ENCODE assay signal across 19 cellular contexts in the genomic region with DNA sequence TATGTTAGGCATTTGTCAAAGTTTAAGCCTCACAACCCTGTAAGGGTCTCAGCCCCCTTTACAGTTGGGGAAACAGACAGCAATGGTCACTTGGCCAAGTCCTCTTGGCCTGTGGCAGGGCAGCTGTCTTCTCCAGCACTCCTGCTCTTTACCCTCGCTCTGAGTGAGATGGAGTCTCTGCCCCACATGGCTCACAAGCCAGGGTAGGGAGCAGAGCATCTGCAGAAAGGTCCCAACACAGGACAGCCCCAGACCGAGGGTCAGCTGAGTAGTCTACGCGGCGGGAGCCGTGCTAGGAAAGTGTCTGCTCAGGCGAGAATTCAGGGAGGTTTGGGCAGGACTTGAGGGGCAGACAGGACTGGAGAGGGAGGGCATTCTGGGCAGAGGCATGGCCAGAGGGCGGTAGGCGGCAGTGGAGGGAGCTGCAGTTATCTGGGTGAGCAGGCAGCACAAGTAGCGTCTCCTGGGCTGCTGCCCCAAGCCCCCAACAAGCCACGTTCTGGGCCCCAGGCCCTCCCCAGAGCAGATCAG. TPM values are rescaled to one million over a fixed set of nuclear protein-coding genes. Genes with fewer than 3 reads are reported as not detected.
DNase-seq lines count a peak whose midpoint lies in the region; ATAC-seq and TF ChIP-seq lines count a peak whose summit lies in the region.
"Had no signal": no experiment of that assay in that cellular context is flagged by ENCODE, and none has a peak within 500 bp of the region (broad histone marks: within the 10 kb centered on the region; RNA-seq: fewer than 3 reads in every experiment).

No MANE protein-coding gene starts in this region.

- H3K27me3 Mint-ChIP-seq in MCF 10A (ENCODE audit: insufficient read depth, unreplicated experiment): peaks cover 32% of the 10 kb centered on the region
- H3K27me3 Mint-ChIP-seq in central memory CD8-positive, alpha-beta T cell: peaks cover 45% of the 10 kb centered on the region
- H3K27me3 Mint-ChIP-seq in nephron (ENCODE audit: low read depth): peaks cover 70% of the 10 kb centered on the region
- peaks cover 32% of the 10 kb centered on the region for H3K27me3 Mint-ChIP-seq in type B pancreatic cell

- no peak overlapping the region for H3K27ac Mint-ChIP-seq in MCF 10A (ENCODE audit: low read depth, unreplicated experiment)
- no peak overlapping the region for H3K27ac Mint-ChIP-seq in central memory CD8-positive, alpha-beta T cell (ENCODE audit: low read depth)
- H3K27ac Mint-ChIP-seq in nephron: no peak overlapping the region
- H3K27ac Mint-ChIP-seq in type B pancreatic cell: peak overlapping the region; percentile 63

- no peaks in the 10 kb centered on the region for H3K9me3 ChIP-seq in breast epithelium
- H3K9me3 ChIP-seq: BLaER1 treated with 17β-estradiol and CSF1 and Interleukin-3, amounts not matched to agents 10 nM and 100 nM had no signal

- H3K9me3 Mint-ChIP-seq in MCF 10A (ENCODE audit: unreplicated experiment) (no peaks in the 10 kb centered on the region), nephron (no peaks in the 10 kb centered on the region), type B pancreatic cell (no peaks in the 10 kb centered on the region)
- H3K9me3 Mint-ChIP-seq in central memory CD8-positive, alpha-beta T cell: no peaks in the 10 kb centered on the region
- H3K9me3 Mint-ChIP-seq: CD4-positive, alpha-beta memory T cell; H9 had no signal

- CTCF ChIA-PET in MCF 10A (lab: Yijun Ruan, JAX): interaction anchor here (0.8 to 10.3 kb wide), 2 partner anchors 18 to 202 kb away, joined by 8 to 383 read pairs; partner anchors contain the start of gene LAMP3
- CTCF ChIA-PET in RWPE1 (lab: Yijun Ruan, JAX): no interaction called here

- H3K4me3 ChIP-seq in breast epithelium: no peak overlapping the region
- H3K4me3 ChIP-seq: BLaER1 treated with 17β-estradiol and CSF1 and Interleukin-3, amounts not matched to agents 10 nM and 100 nM; GM23248 had no signal

- DNase-seq in MCF 10A (ENCODE audit: unreplicated experiment) (no peak), breast epithelium (ENCODE audit: low spot score in 2 of 2) (no peak), type B pancreatic cell (ENCODE audit: extremely low spot score, unreplicated experiment) (no peak), RWPE1 (ENCODE audit: low spot score) (no peak), SW480 (ENCODE audit: low spot score) (no peak)
- no peak for DNase-seq in central memory CD8-positive, alpha-beta T cell (ENCODE audit: low spot score in 2 of 2)
- no peak for DNase-seq in stimulated activated CD4-positive, alpha-beta T cell treated with anti-CD3 and anti-CD28 coated beads, Interleukin-4, amount 100 ng/mL, for 1 hour
- DNase-seq: CD4-positive, alpha-beta memory T cell; H9; IMR-90; KG1; MM.1S; NCI-H2029; NCI-H446; RPMI8226; SHP77 treated with DMSO at 0.1 percent for 48 hours had no signal

- H3K27ac ChIP-seq in breast epithelium: no peak overlapping the region
- no peak overlapping the region for H3K27ac ChIP-seq in RWPE1
- H3K27ac ChIP-seq: BLaER1 treated with 17β-estradiol and CSF1 and Interleukin-3, amounts not matched to agents 10 nM and 100 nM; GM23248 had no signal

- no TSS peak for BruUV-seq in MCF 10A (replicated peaks; lab: Mats Ljungman, UMichigan)

- POLR2A ChIA-PET in MCF 10A (lab: Yijun Ruan, JAX): interaction anchor here (2.7 kb wide), 1 partner anchor 202 kb away, joined by 10 read pairs; no protein-coding TSS in a partner anchor
- POLR2A ChIA-PET in RWPE1 (lab: Yijun Ruan, JAX; ENCODE audit: low non-redundant PET): no interaction called here

- H3K4me3 Mint-ChIP-seq in MCF 10A (ENCODE audit: unreplicated experiment): peak overlapping the region; percentile 22
- H3K4me3 Mint-ChIP-seq in central memory CD8-positive, alpha-beta T cell: peak overlapping the region; percentile 64
- H3K4me3 Mint-ChIP-seq in nephron: peak overlapping the region in 2 of 3 experiments; percentile 77 to 80
- H3K4me3 Mint-ChIP-seq in type B pancreatic cell: peak overlapping the region; percentile 80

- H3K4me1 Mint-ChIP-seq in MCF 10A (ENCODE audit: insufficient read depth, unreplicated experiment) (peaks cover 5% of the 10 kb centered on the region), nephron (no peaks in the 10 kb centered on the region), type B pancreatic cell (ENCODE audit: unreplicated experiment) (peaks cover 15% of the 10 kb centered on the region)
- peaks cover 7% of the 10 kb centered on the region for H3K4me1 Mint-ChIP-seq in central memory CD8-positive, alpha-beta T cell

- H3K36me3 ChIP-seq in breast epithelium: no peaks in the 10 kb centered on the region
- H3K36me3 ChIP-seq: BLaER1 treated with 17β-estradiol and CSF1 and Interleukin-3, amounts not matched to agents 10 nM and 100 nM had no signal

- no peaks in the 10 kb centered on the region for H3K36me3 Mint-ChIP-seq in MCF 10A (ENCODE audit: insufficient read depth, unreplicated experiment)
- peaks cover 5% of the 10 kb centered on the region for H3K36me3 Mint-ChIP-seq in central memory CD8-positive, alpha-beta T cell (ENCODE audit: insufficient read depth)
- H3K36me3 Mint-ChIP-seq in nephron (ENCODE audit: low read depth): no peaks in the 10 kb centered on the region
- no peaks in the 10 kb centered on the region for H3K36me3 Mint-ChIP-seq in type B pancreatic cell

- H3K4me1 ChIP-seq in breast epithelium: peaks cover 0 to 5% of the 10 kb centered on the region in 2 donors

- ATAC-seq in central memory CD8-positive, alpha-beta T cell (replicated peaks; ENCODE audit: extremely low read depth, poor library complexity, severe bottlenecking): no peak

- TF ChIP-seq CTCF in MCF 10A (IDR thresholded peaks at IDR 0.05; ENCODE audit: unreplicated experiment) (no peak), breast epithelium (IDR thresholded peaks at IDR 0.05) (no peak), nephron (IDR thresholded peaks at IDR 0.05; ENCODE audit: unreplicated experiment in 3 of 3) (no peak), type B pancreatic cell (conservative IDR thresholded peaks at IDR 0.05) (no peak), RWPE1 (conservative IDR thresholded peaks at IDR 0.05; ENCODE audit: low read depth) (no peak)

- no peak for TF ChIP-seq POLR2A in breast epithelium (IDR thresholded peaks at IDR 0.05)

- peaks cover 0 to 21% of the 10 kb centered on the region in 2 donors for H3K27me3 ChIP-seq in breast epithelium

- intact Hi-C loops in MCF 10A (cut with micrococcal nuclease): loop anchor here (5.0 to 10.0 kb wide), 3 partner anchors 104 to 704 kb away; partner anchors contain the start of gene PARL
- intact Hi-C loops in breast epithelium (cut with DNase I; ENCODE audit: low total_unique reads): loop anchor here (5.0 kb wide), 1 partner anchor 201 kb away; no protein-coding TSS in a partner anchor

RNA-seq across cellular contexts. Expression of gene LAMP3, which starts 18.3 kb away (rescaled TPM):
- total RNA-seq in MCF 10A (2022): 3.5 and 10.8 TPM in 2 replicates
- total RNA-seq in breast epithelium: under 1 TPM; 0.15 to 0.66 (median 0.16) TPM
- 6.9 and 22.1 TPM in 2 replicates for total RNA-seq in type B pancreatic cell (ENCODE audit: low replicate concordance)
- total RNA-seq: IMR-90 had no signal

Comparison
In these comparisons a context has a peak if more than half of its experiments do, and no peak if none do; other contexts are left out.
1. H3K4me3 Mint-ChIP-seq: peak in every context shown above with its lines; median percentile 80 in type B pancreatic cell; 78 in nephron; 64 in central memory CD8-positive, alpha-beta T cell; 22 in MCF 10A.